12 cellular contexts compared by ENCODE assay signal in the genomic region with DNA sequence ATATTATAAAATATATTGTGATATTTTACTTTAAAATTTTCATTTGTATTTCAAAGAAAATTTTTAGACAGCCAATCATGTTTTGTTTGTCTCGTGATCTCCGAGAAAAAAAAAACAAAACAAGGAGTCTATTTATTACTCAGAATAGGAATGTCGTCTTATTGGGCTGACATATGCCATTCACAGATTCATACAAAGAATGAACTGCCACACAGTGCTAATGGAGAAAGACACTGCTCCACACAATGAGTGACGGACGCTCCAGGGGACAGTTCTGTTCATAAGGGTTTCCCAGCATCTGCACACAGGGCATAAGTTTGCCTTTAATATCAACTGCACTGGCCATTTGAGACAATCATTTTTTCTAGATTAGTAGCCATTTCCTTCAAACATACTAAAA. TPM values are rescaled to one million over a fixed set of nuclear protein-coding genes. Genes with fewer than 3 reads are reported as not detected.
DNase-seq lines count a peak whose midpoint lies in the region; ATAC-seq, FAIRE-seq and TF ChIP-seq lines count a peak whose summit lies in the region.
"Had no signal": no experiment of that assay in that cellular context is flagged by ENCODE, and none has a peak within 500 bp of the region (broad histone marks: within the 10 kb centered on the region; RNA-seq: fewer than 3 reads in every experiment).

No MANE protein-coding gene starts in this region.

- no peak overlapping the region for H4K8ac ChIP-seq in mesenchymal stem cell (ENCODE audit: low read length)

- no peaks in the 10 kb centered on the region for H3K9me3 Mint-ChIP-seq in activated CD8-positive, alpha-beta T cell treated with anti-CD3 and anti-CD28 coated beads for 36 hours
- no peaks in the 10 kb centered on the region for H3K9me3 Mint-ChIP-seq in stimulated activated memory B cell treated with anti-CD40 and anti-IgM and Interleukin-4, amounts not matched to agents 10 μg/mL and 1 μg/mL and 100 μg/mL, for 72 hours
- H3K9me3 Mint-ChIP-seq: T-cell had no signal

- H2BK12ac ChIP-seq in mesenchymal stem cell (ENCODE audit: low read length in 2 of 2), result no peak overlapping the region

- H3K4me3 Mint-ChIP-seq in activated CD8-positive, alpha-beta T cell treated with anti-CD3 and anti-CD28 coated beads for 36 hours, result peak overlapping the region; percentile 51
- no peak overlapping the region for H3K4me3 Mint-ChIP-seq in stimulated activated memory B cell treated with anti-CD40 and anti-IgM and Interleukin-4, amounts not matched to agents 10 μg/mL and 1 μg/mL and 100 μg/mL, for 72 hours

- no peak overlapping the region for H3K4me2 ChIP-seq in mesenchymal stem cell (ENCODE audit: low read length, poor library complexity, severe bottlenecking)

- TF ChIP-seq POLR2A in GM12892 (IDR thresholded peaks at IDR 0.05; ENCODE audit: low read depth, low read length), result no peak

- H3K4me1 ChIP-seq in mesenchymal stem cell (ENCODE audit: control insufficient read depth, insufficient read depth, low read depth, low read length), result peaks cover 11% of the 10 kb centered on the region

- ATAC-seq in activated CD8-positive, alpha-beta T cell treated with anti-CD3 and anti-CD28 coated beads for 36 hours, result no peak
- ATAC-seq in stimulated activated memory B cell treated with anti-CD40 and anti-IgM and Interleukin-4, amounts not matched to agents 10 μg/mL and 1 μg/mL and 100 μg/mL, for 72 hours, result no peak
- ATAC-seq in HG02588 (IDR thresholded peaks at IDR 0.05; ENCODE audit: unreplicated experiment) (no peak), HG02642 (IDR thresholded peaks at IDR 0.05; ENCODE audit: poor library complexity, unreplicated experiment) (no peak)
- ATAC-seq: sciatic nerve, T-cell had no signal

- no peak overlapping the region for H3K14ac ChIP-seq in mesenchymal stem cell (ENCODE audit: low read length in 2 of 2)

- no peaks in the 10 kb centered on the region for H3K27me3 Mint-ChIP-seq in activated CD8-positive, alpha-beta T cell treated with anti-CD3 and anti-CD28 coated beads for 36 hours
- H3K27me3 Mint-ChIP-seq in stimulated activated memory B cell treated with anti-CD40 and anti-IgM and Interleukin-4, amounts not matched to agents 10 μg/mL and 1 μg/mL and 100 μg/mL, for 72 hours, result no peaks in the 10 kb centered on the region
- H3K27me3 Mint-ChIP-seq: T-cell had no signal

- no peak overlapping the region for H4K91ac ChIP-seq in mesenchymal stem cell (ENCODE audit: low read length)

- H3K4me1 Mint-ChIP-seq in activated CD8-positive, alpha-beta T cell treated with anti-CD3 and anti-CD28 coated beads for 36 hours (ENCODE audit: low read depth), result peaks cover 70% of the 10 kb centered on the region
- peaks cover 74% of the 10 kb centered on the region for H3K4me1 Mint-ChIP-seq in stimulated activated memory B cell treated with anti-CD40 and anti-IgM and Interleukin-4, amounts not matched to agents 10 μg/mL and 1 μg/mL and 100 μg/mL, for 72 hours

- peak overlapping the region; percentile 95 for H3K9ac ChIP-seq in mesenchymal stem cell (ENCODE audit: low read length)

- POLR2A ChIA-PET in HEK293T (lab: Yijun Ruan, JAX), result interaction anchor here (1.0 to 6.3 kb wide), 4 partner anchors 101 to 209 kb away, joined by 3 to 59 read pairs (median 7); no protein-coding TSS in a partner anchor
- POLR2A ChIA-PET in activated CD8-positive, alpha-beta T cell treated with anti-CD3 and anti-CD28 coated beads for 36 hours (lab: Charles Lee), result interaction anchor here (1.8 to 2.0 kb wide), 2 partner anchors 99 to 101 kb away, joined by 4 to 12 read pairs; no protein-coding TSS in a partner anchor

- no peak overlapping the region for H3K18ac ChIP-seq in mesenchymal stem cell (ENCODE audit: low read depth in 1 of 2, low read length in 2 of 2)

- H2BK15ac ChIP-seq in mesenchymal stem cell (ENCODE audit: low read depth, poor library complexity, severe bottlenecking), result no peak overlapping the region

- 98% methylated on average over 5 of the region's 5 CpGs for WGBS in mesenchymal stem cell

- no peaks in the 10 kb centered on the region for H3K9me3 ChIP-seq in mesenchymal stem cell (ENCODE audit: control insufficient read depth, low read length)
- H3K9me3 ChIP-seq: thoracic aorta had no signal

- H3K27me3 ChIP-seq in mesenchymal stem cell (ENCODE audit: control insufficient read depth in 1 of 2, insufficient read depth in 1 of 2, low read length in 2 of 2), result no peaks in the 10 kb centered on the region

- no peak overlapping the region for H2AFZ ChIP-seq in mesenchymal stem cell (ENCODE audit: low read depth, low read length)

- intact Hi-C loops in activated CD8-positive, alpha-beta T cell treated with anti-CD3 and anti-CD28 coated beads for 36 hours (cut with micrococcal nuclease), result loop anchor here (5.0 to 10.0 kb wide), 3 partner anchors 47 to 515 kb away; no protein-coding TSS in a partner anchor

- peak overlapping the region; percentile 13 for H2AK5ac ChIP-seq in mesenchymal stem cell (ENCODE audit: low read length, severe bottlenecking)

- CTCF ChIA-PET in HEK293T (lab: Yijun Ruan, JAX), result interaction anchor here (0.6 to 1.2 kb wide), 3 partner anchors 10 to 85 kb away, joined by 3 to 6 read pairs (median 4); no protein-coding TSS in a partner anchor
- CTCF ChIA-PET in activated CD8-positive, alpha-beta T cell treated with anti-CD3 and anti-CD28 coated beads for 36 hours (lab: Charles Lee), result interaction anchor here (0.8 to 5.1 kb wide), 18 partner anchors 11 to 223 kb away, joined by 3 to 24 read pairs (median 5); a partner anchor contains a TSS

- no peak overlapping the region for H3K27ac ChIP-seq in mesenchymal stem cell (ENCODE audit: low read length, poor library complexity, severe bottlenecking)
- H3K27ac ChIP-seq: thoracic aorta had no signal

- H3K4ac ChIP-seq in mesenchymal stem cell (ENCODE audit: low read depth in 1 of 2, low read length in 2 of 2), result no peak overlapping the region

- no peak overlapping the region for H2BK120ac ChIP-seq in mesenchymal stem cell (ENCODE audit: low read depth, low read length)

- H3K23ac ChIP-seq in mesenchymal stem cell (ENCODE audit: low read length in 2 of 2), result no peak overlapping the region

- H3K4me3 ChIP-seq in mesenchymal stem cell (ENCODE audit: insufficient read depth in 1 of 2, low read depth in 1 of 2, low read length in 2 of 2), result peak overlapping the region in 1 of 2 experiments; percentile 89
- H3K4me3 ChIP-seq: thoracic aorta had no signal

- no peaks in the 10 kb centered on the region for H3K36me3 ChIP-seq in mesenchymal stem cell (ENCODE audit: control insufficient read depth in 1 of 2, insufficient read depth in 2 of 2, low read depth in 1 of 2, low read length in 2 of 2)
- H3K36me3 ChIP-seq: thoracic aorta had no signal

- H3K27ac Mint-ChIP-seq in activated CD8-positive, alpha-beta T cell treated with anti-CD3 and anti-CD28 coated beads for 36 hours, result no peak overlapping the region
- H3K27ac Mint-ChIP-seq in stimulated activated memory B cell treated with anti-CD40 and anti-IgM and Interleukin-4, amounts not matched to agents 10 μg/mL and 1 μg/mL and 100 μg/mL, for 72 hours, result peak overlapping the region; percentile 92

- TF ChIP-seq CTCF in activated CD8-positive, alpha-beta T cell treated with anti-CD3 and anti-CD28 coated beads for 36 hours (IDR thresholded peaks at IDR 0.05), result no peak

- no peaks in the 10 kb centered on the region for H3K79me1 ChIP-seq in mesenchymal stem cell (replicated peaks; ENCODE audit: low read length, poor library complexity, severe bottlenecking)

- no peak overlapping the region for H2BK5ac ChIP-seq in mesenchymal stem cell (ENCODE audit: low read depth, low read length, poor library complexity, severe bottlenecking)

- DNase-seq in HEK293T (ENCODE audit: extremely low spot score) (no peak), mesenchymal stem cell (no peak), NCI-H1092 (lab: John Stamatoyannopoulos, UW) (no peak), GM12892 (ENCODE audit: insufficient read length) (no peak)
- no peak for DNase-seq in activated CD8-positive, alpha-beta T cell treated with anti-CD3 and anti-CD28 coated beads for 36 hours
- DNase-seq: activated effector memory CD4-positive, alpha-beta T cell treated with Interleukin-2 at 50 U/mL for 16 hours; T-cell had no signal

- peaks cover 4% of the 10 kb centered on the region for H3K36me3 Mint-ChIP-seq in activated CD8-positive, alpha-beta T cell treated with anti-CD3 and anti-CD28 coated beads for 36 hours (ENCODE audit: low read depth)
- H3K36me3 Mint-ChIP-seq in stimulated activated memory B cell treated with anti-CD40 and anti-IgM and Interleukin-4, amounts not matched to agents 10 μg/mL and 1 μg/mL and 100 μg/mL, for 72 hours, result no peaks in the 10 kb centered on the region
- H3K36me3 Mint-ChIP-seq: T-cell had no signal

- no peak for FAIRE-seq in GM12892 (lab: Jason Lieb, UNC)

TF ChIP-seq in HEK293T, 16 proteins besides CTCF, POLR2A, EP300 and RAD21:
- TF ChIP-seq FOXA1 (IDR thresholded peaks at IDR 0.05) (no peak), BHLHE40 (IDR thresholded peaks at IDR 0.05; ENCODE audit: borderline replicate concordance) (no peak)
- TF ChIP-seq, protein P1, sequence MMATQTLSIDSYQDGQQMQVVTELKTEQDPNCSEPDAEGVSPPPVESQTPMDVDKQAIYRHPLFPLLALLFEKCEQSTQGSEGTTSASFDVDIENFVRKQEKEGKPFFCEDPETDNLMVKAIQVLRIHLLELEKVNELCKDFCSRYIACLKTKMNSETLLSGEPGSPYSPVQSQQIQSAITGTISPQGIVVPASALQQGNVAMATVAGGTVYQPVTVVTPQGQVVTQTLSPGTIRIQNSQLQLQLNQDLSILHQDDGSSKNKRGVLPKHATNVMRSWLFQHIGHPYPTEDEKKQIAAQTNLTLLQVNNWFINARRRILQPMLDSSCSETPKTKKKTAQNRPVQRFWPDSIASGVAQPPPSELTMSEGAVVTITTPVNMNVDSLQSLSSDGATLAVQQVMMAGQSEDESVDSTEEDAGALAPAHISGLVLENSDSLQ (IDR thresholded peaks at IDR 0.05), result peak; percentile 15; the same call in 1 of the 2 replicates

RNA-seq across cellular contexts. Expression of a gene that starts 3.5 kb away (rescaled TPM):
- 10 to 100 TPM; 31.2 to 33.9 TPM for total RNA-seq in activated CD8-positive, alpha-beta T cell treated with anti-CD3 and anti-CD28 coated beads for 36 hours
- polyA plus RNA-seq in mesenchymal stem cell (2013, experiment 1 of 2), result 18.5 TPM
- polyA plus RNA-seq in mesenchymal stem cell (2013, experiment 2 of 2), result 16.0 TPM
- 21.0 TPM for polyA plus RNA-seq in GM12892 (2012; ENCODE audit: missing spikeins)
